Comparison of ENCODE assay signal across 8 cellular contexts in genomic region chr19:19361075-19361594, GRCh38. TPM values are rescaled to one million over a fixed set of nuclear protein-coding genes. Genes with fewer than 3 reads are reported as not detected.
DNase-seq lines count a peak whose midpoint lies in the region; ATAC-seq and TF ChIP-seq lines count a peak whose summit lies in the region.

No MANE protein-coding gene starts in this region.

- H3K36me3 Mint-ChIP-seq in CD4-positive, CD25-positive, alpha-beta regulatory T cell, result peaks cover 7% of the 10 kb centered on the region

- no peaks in the 10 kb centered on the region for H3K27me3 Mint-ChIP-seq in CD4-positive, CD25-positive, alpha-beta regulatory T cell

- peak; percentile 79 for TF ChIP-seq CTCF in LNCAP (IDR thresholded peaks at IDR 0.05)

- H3K36me3 ChIP-seq in CD4-positive, CD25-positive, alpha-beta regulatory T cell (ENCODE audit: control insufficient read depth, insufficient read depth, low read length), result peaks cover 2% of the 10 kb centered on the region

- H3K9me3 Mint-ChIP-seq in CD4-positive, CD25-positive, alpha-beta regulatory T cell, result no peaks in the 10 kb centered on the region

- peak; percentile 51 to 54 for ATAC-seq in CD4-positive, CD25-positive, alpha-beta regulatory T cell (ENCODE audit: low read depth in 2 of 2)
- ATAC-seq in GM19467 (IDR thresholded peaks at IDR 0.05; ENCODE audit: unreplicated experiment), result peak; percentile 64

- H3K4me3 ChIP-seq in CD4-positive, CD25-positive, alpha-beta regulatory T cell (ENCODE audit: low read depth, low read length), result peak overlapping the region; percentile 66

- peaks cover 25% of the 10 kb centered on the region for H3K4me1 ChIP-seq in CD4-positive, CD25-positive, alpha-beta regulatory T cell (ENCODE audit: control insufficient read depth, insufficient read depth, low read length, poor library complexity, severe bottlenecking)

- H3K27me3 ChIP-seq in CD4-positive, CD25-positive, alpha-beta regulatory T cell (ENCODE audit: control insufficient read depth, insufficient read depth, low read length), result no peaks in the 10 kb centered on the region

- H3K4me3 Mint-ChIP-seq in CD4-positive, CD25-positive, alpha-beta regulatory T cell, result peak overlapping the region in 3 of 4 donors; percentile 58 to 80 (median 74)

- no peak overlapping the region for H3K27ac ChIP-seq in CD4-positive, CD25-positive, alpha-beta regulatory T cell (ENCODE audit: insufficient read depth, low read length, poor library complexity, severe bottlenecking)

- H3K27ac Mint-ChIP-seq in CD4-positive, CD25-positive, alpha-beta regulatory T cell, result peak overlapping the region; percentile 59 to 74 (median 66)

- peaks cover 5 to 45% (median 21%) of the 10 kb centered on the region in 4 donors for H3K4me1 Mint-ChIP-seq in CD4-positive, CD25-positive, alpha-beta regulatory T cell

- peak; percentile 55 to 78 (median 57) for DNase-seq in CD4-positive, CD25-positive, alpha-beta regulatory T cell
- DNase-seq in RPMI7951 (ENCODE audit: low read depth) (peak; percentile 84), fibroblast of the conjunctiva (ENCODE audit: low read depth) (peak; percentile 80), occipital lobe (lab: John Stamatoyannopoulos, UW) (peak; percentile 53), superior temporal gyrus (ENCODE audit: extremely low spot score) (peak; percentile 87)
- peak; percentile 25 to 45 for DNase-seq in activated T-helper 1 cell treated with anti-CD3 and anti-CD28 coated beads, Interleukin-2, amount 50 U/mL, for 16 hours (ENCODE audit: low read depth in 1 of 2, low spot score in 1 of 2)

- H3K9me3 ChIP-seq in CD4-positive, CD25-positive, alpha-beta regulatory T cell (ENCODE audit: control insufficient read depth in 2 of 2, low read length in 2 of 2), result no peaks in the 10 kb centered on the region

RNA-seq across cellular contexts. Expression of gene MAU2, which starts 40.5 kb away (rescaled TPM):
- total RNA-seq in CD4-positive, CD25-positive, alpha-beta regulatory T cell, result 146 TPM
- 10 to 100 TPM; 16.5 to 20.6 (median 18.8) TPM for polyA plus RNA-seq in CD4-positive, CD25-positive, alpha-beta regulatory T cell
- 15.6 and 22.6 TPM in 2 replicates for total RNA-seq in RPMI7951 (2014; rRNA removed; shearing (Covaris generic))
- total RNA-seq in occipital lobe, result 31.7 TPM

RNA-seq across cellular contexts. Expression of gene SUGP1, which starts 40.8 kb away (rescaled TPM):
- total RNA-seq in CD4-positive, CD25-positive, alpha-beta regulatory T cell, result 72.5 TPM
- 10 to 100 TPM; 22.7 to 36.3 (median 26.4) TPM for polyA plus RNA-seq in CD4-positive, CD25-positive, alpha-beta regulatory T cell
- total RNA-seq in RPMI7951 (2014; rRNA removed; shearing (Covaris generic)), result 11.7 and 29.3 TPM in 2 replicates
- total RNA-seq in occipital lobe, result 14.5 TPM

RNA-seq across cellular contexts. Expression of gene GATAD2A, which starts 44.3 kb away (rescaled TPM):
- 134 TPM for total RNA-seq in CD4-positive, CD25-positive, alpha-beta regulatory T cell
- polyA plus RNA-seq in CD4-positive, CD25-positive, alpha-beta regulatory T cell, result 10 to 100 TPM in 1 of 4 donors, 1 to 10 TPM in 3; 8.1 to 13.9 (median 9.7) TPM
- 21.9 and 23.9 TPM in 2 replicates for total RNA-seq in RPMI7951 (2014; rRNA removed; shearing (Covaris generic))
- total RNA-seq in occipital lobe, result 14.2 TPM

Comparison
In these comparisons a context has a peak if more than half of its experiments do, and no peak if none do; other contexts are left out.
1. DNase-seq: peak in every context shown above with its lines; median percentile 87 in superior temporal gyrus; 84 in RPMI7951; 80 in fibroblast of the conjunctiva; 57 in CD4-positive, CD25-positive, alpha-beta regulatory T cell; 53 in occipital lobe; 35 in activated T-helper 1 cell treated with anti-CD3 and anti-CD28 coated beads, Interleukin-2, amount 50 U/mL, for 16 hours.